ENCODE assay signal across 14 cellular contexts in genomic region chr9:76610009-76610352, GRCh38.
DNase-seq lines count a peak whose midpoint lies in the region; ATAC-seq, FAIRE-seq and TF ChIP-seq lines count a peak whose summit lies in the region.
"Had no signal": no experiment of that assay in that cellular context is flagged by ENCODE, and none has a peak within 500 bp of the region (broad histone marks: within the 10 kb centered on the region; RNA-seq: fewer than 3 reads in every experiment).

No MANE protein-coding gene starts in this region.

- peak in 1 of 2 donors; percentile 23 for TF ChIP-seq POLR2A in Peyer's patch (IDR thresholded peaks at IDR 0.05)

- no peaks in the 10 kb centered on the region for H3K36me3 Mint-ChIP-seq in activated CD4-positive, alpha-beta memory T cell treated with anti-CD3 and anti-CD28 coated beads, Interleukin-2, amount 10 ng/mL, durations not matched to agents 7 days and 5 days (ENCODE audit: low read depth)

- DNase-seq in AG20443 (ENCODE audit: low spot score), result peak; percentile 89
- DNase-seq in Peyer's patch, result peak in 2 of 3 donors; percentile 75 to 81
- DNase-seq in fibroblast of villous mesenchyme (ENCODE audit: low read depth), result peak; percentile 91
- peak; percentile 25 to 62 (median 50) for DNase-seq in pancreas
- no peak for DNase-seq in activated CD4-positive, alpha-beta memory T cell treated with anti-CD3 and anti-CD28 coated beads, Interleukin-2, amount 10 ng/mL, durations not matched to agents 7 days and 5 days
- DNase-seq in NCI-H2081 (lab: John Stamatoyannopoulos, UW), result no peak
- no peak for DNase-seq in stimulated activated CD8-positive, alpha-beta memory T cell treated with anti-CD3 and anti-CD28 coated beads, Interleukin-4, amount 100 ng/mL, for 48 hours
- DNase-seq: activated CD8-positive, alpha-beta memory T cell treated with anti-CD3 and anti-CD28 coated beads, Interleukin-2, amount 50 U/mL, for 4 hours; NCI-H774 had no signal

- peaks cover 0 to 20% (median 0%) of the 10 kb centered on the region in 4 donors for H3K4me1 ChIP-seq in Peyer's patch
- H3K4me1 ChIP-seq in pancreas, result peaks cover 0 to 17% (median 0%) of the 10 kb centered on the region in 3 donors

- H3K27me3 Mint-ChIP-seq in activated CD4-positive, alpha-beta memory T cell treated with anti-CD3 and anti-CD28 coated beads, Interleukin-2, amount 10 ng/mL, durations not matched to agents 7 days and 5 days, result peaks cover 6% of the 10 kb centered on the region

- ATAC-seq in pancreas, result peak; percentile 82 to 95 (median 92)
- ATAC-seq in HG03025 (IDR thresholded peaks at IDR 0.05; ENCODE audit: low FRiP score, unreplicated experiment), result no peak

- no peaks in the 10 kb centered on the region for H3K27me3 ChIP-seq in Peyer's patch
- H3K27me3 ChIP-seq in pancreas, result no peaks in the 10 kb centered on the region

- peak overlapping the region in 1 of 4 donors; percentile 22 for H3K4me3 ChIP-seq in Peyer's patch
- H3K4me3 ChIP-seq in fibroblast of villous mesenchyme (ENCODE audit: low read depth, low read length), result no peak overlapping the region
- H3K4me3 ChIP-seq in pancreas, result no peak overlapping the region
- H3K4me3 ChIP-seq: BLaER1 treated with 17β-estradiol and CSF1 and Interleukin-3, amounts not matched to agents 10 nM and 100 nM had no signal

- no peak for FAIRE-seq in pancreas (lab: Jason Lieb, UNC)
- FAIRE-seq: urothelium cell line had no signal

- no peaks in the 10 kb centered on the region for H3K9me3 ChIP-seq in Peyer's patch
- no peaks in the 10 kb centered on the region for H3K9me3 ChIP-seq in pancreas
- H3K9me3 ChIP-seq: BLaER1 treated with 17β-estradiol and CSF1 and Interleukin-3, amounts not matched to agents 10 nM and 100 nM had no signal

- H3K27ac ChIP-seq in Peyer's patch (peak overlapping the region in 2 of 4 donors; percentile 43 to 55), pancreas (no peak overlapping the region)
- H3K27ac ChIP-seq: BLaER1 treated with 17β-estradiol and CSF1 and Interleukin-3, amounts not matched to agents 10 nM and 100 nM had no signal

- intact Hi-C loops in pancreas (cut with DNase I), result no loop called here

- H3K36me3 ChIP-seq in Peyer's patch (peaks cover 0 to 4% (median 0%) of the 10 kb centered on the region in 3 donors), pancreas (no peaks in the 10 kb centered on the region)
- H3K36me3 ChIP-seq: BLaER1 treated with 17β-estradiol and CSF1 and Interleukin-3, amounts not matched to agents 10 nM and 100 nM had no signal

- H3K4me1 Mint-ChIP-seq in activated CD4-positive, alpha-beta memory T cell treated with anti-CD3 and anti-CD28 coated beads, Interleukin-2, amount 10 ng/mL, durations not matched to agents 7 days and 5 days, result peaks cover 4% of the 10 kb centered on the region
- H3K4me1 Mint-ChIP-seq: neural crest cell had no signal

- POLR2A ChIA-PET in activated CD4-positive, alpha-beta memory T cell treated with anti-CD3 and anti-CD28 coated beads, Interleukin-2, amount 10 ng/mL, durations not matched to agents 7 days and 5 days (lab: Charles Lee), result no interaction called here

- WGBS in pancreas, 2 donors, result 45 to 62% methylated on average over 5 of the region's 5 CpGs

- no peak overlapping the region for H3K4me3 Mint-ChIP-seq in activated CD4-positive, alpha-beta memory T cell treated with anti-CD3 and anti-CD28 coated beads, Interleukin-2, amount 10 ng/mL, durations not matched to agents 7 days and 5 days
- H3K4me3 Mint-ChIP-seq: IgD-negative memory B cell, neural crest cell had no signal

- H3K27ac Mint-ChIP-seq in activated CD4-positive, alpha-beta memory T cell treated with anti-CD3 and anti-CD28 coated beads, Interleukin-2, amount 10 ng/mL, durations not matched to agents 7 days and 5 days, result no peak overlapping the region
- H3K27ac Mint-ChIP-seq: IgD-negative memory B cell had no signal

- TF ChIP-seq CTCF in Peyer's patch (IDR thresholded peaks at IDR 0.05) (no peak), fibroblast of villous mesenchyme (IDR thresholded peaks at IDR 0.05; ENCODE audit: insufficient read depth, low read depth, low read length) (no peak), pancreas (IDR thresholded peaks at IDR 0.05) (no peak)

- H3K9me3 Mint-ChIP-seq in activated CD4-positive, alpha-beta memory T cell treated with anti-CD3 and anti-CD28 coated beads, Interleukin-2, amount 10 ng/mL, durations not matched to agents 7 days and 5 days, result no peaks in the 10 kb centered on the region
- H3K9me3 Mint-ChIP-seq: IgD-negative memory B cell, neural crest cell had no signal

- CTCF ChIA-PET in activated CD4-positive, alpha-beta memory T cell treated with anti-CD3 and anti-CD28 coated beads, Interleukin-2, amount 10 ng/mL, durations not matched to agents 7 days and 5 days (lab: Charles Lee), result no interaction called here

Comparison
In these comparisons a context has a peak if more than half of its experiments do, and no peak if none do; other contexts are left out.
1. DNase-seq: peak in AG20443 (single experiment), Peyer's patch (2 of 3), fibroblast of villous mesenchyme (single experiment) and pancreas (6 of 6); none in activated CD4-positive, alpha-beta memory T cell treated with anti-CD3 and anti-CD28 coated beads, Interleukin-2, amount 10 ng/mL, durations not matched to agents 7 days and 5 days (single experiment), NCI-H2081 (0 of 2) and stimulated activated CD8-positive, alpha-beta memory T cell treated with anti-CD3 and anti-CD28 coated beads, Interleukin-4, amount 100 ng/mL, for 48 hours (single experiment).